In the genomic region with DNA sequence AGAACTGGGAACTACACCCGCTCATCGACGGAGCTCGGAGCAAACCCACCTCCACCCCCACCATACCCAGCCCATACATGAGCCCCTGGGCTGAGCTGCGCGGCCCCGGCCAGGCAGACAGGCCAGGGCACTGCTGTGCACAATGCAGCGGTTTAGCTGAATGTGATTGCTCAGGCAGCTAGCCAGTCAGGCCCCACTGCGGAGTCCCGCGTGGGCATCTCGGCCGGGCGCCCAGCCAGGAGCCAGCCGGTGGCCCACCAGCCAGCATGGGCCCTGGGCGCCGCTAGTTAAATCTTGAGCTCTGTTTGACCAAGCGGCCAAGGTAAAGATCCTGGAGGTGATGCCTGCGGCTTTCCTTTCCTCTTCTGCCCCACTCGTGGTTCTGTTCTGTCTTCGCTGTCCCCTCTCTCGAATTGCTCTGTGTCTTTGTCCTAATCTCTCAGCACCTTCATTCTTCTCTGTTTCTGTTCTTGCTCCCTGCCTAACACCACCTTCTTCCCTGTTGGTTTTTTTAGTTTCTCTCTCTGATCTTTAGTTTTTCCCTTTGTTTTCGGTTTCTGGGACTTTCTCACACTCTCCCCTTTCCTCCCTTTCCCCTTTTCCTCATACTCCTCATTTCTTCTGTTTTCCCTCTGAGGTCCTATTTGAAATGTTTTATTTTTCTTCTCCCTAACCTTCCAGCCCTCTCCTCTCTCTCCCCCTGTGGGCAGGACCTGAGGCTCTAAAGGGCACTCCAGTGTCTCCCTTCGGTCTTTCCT, we compare ENCODE assay signal across 1 cellular context.
TF ChIP-seq lines count a peak whose summit lies in the region.

No MANE protein-coding gene starts in this region.

TF ChIP-seq in HepG2, 621 proteins besides CTCF, POLR2A, EP300 and RAD21:
- TF ChIP-seq RBFOX2 (IDR thresholded peaks at IDR 0.05; ENCODE audit: low read depth, low read length) (peak; percentile 59), AGO2 (optimal IDR thresholded peaks at IDR 0.05; ENCODE audit: low read depth, low read length) (peak; percentile 72), SAFB2 (CRISPR knock-in tag; IDR thresholded peaks at IDR 0.05; ENCODE audit: borderline replicate concordance, low read depth) (no peak)
